Comparison of ENCODE assay signal across 18 cellular contexts in genomic region chr13:36774895-36775294, GRCh38. TPM values are rescaled to one million over a fixed set of nuclear protein-coding genes. Genes with fewer than 3 reads are reported as not detected.
DNase-seq lines count a peak whose midpoint lies in the region; ATAC-seq and TF ChIP-seq lines count a peak whose summit lies in the region.
"Had no signal": no experiment of that assay in that cellular context is flagged by ENCODE, and none has a peak within 500 bp of the region (broad histone marks: within the 10 kb centered on the region; RNA-seq: fewer than 3 reads in every experiment).

No MANE protein-coding gene starts in this region.

- no peak overlapping the region for H3K4me3 ChIP-seq in choroid plexus epithelial cell (ENCODE audit: low read depth, low read length)
- H3K4me3 ChIP-seq in fibroblast of the aortic adventitia (ENCODE audit: low read depth, low read length): no peak overlapping the region
- H3K4me3 ChIP-seq in neural progenitor cell: no peak overlapping the region
- H3K4me3 ChIP-seq: HAP-1 had no signal

- peak overlapping the region; percentile 3 for H3K4me2 ChIP-seq in neural progenitor cell

- H3F3A ChIP-seq in neural progenitor cell (ENCODE audit: low read depth): peaks cover 30% of the 10 kb centered on the region

- no peak for TF ChIP-seq CTCF in choroid plexus epithelial cell (conservative IDR thresholded peaks at IDR 0.05; ENCODE audit: low read depth, low read length)
- TF ChIP-seq CTCF in fibroblast of the aortic adventitia (IDR thresholded peaks at IDR 0.05; ENCODE audit: insufficient read depth, low read length): no peak
- no peak for TF ChIP-seq CTCF in neural progenitor cell (IDR thresholded peaks at IDR 0.05)

- peaks cover 2% of the 10 kb centered on the region for H3K9me3 Mint-ChIP-seq in neural progenitor cell
- H3K9me3 Mint-ChIP-seq: CD4-positive, alpha-beta T cell; HFFc6 had no signal

- no peak overlapping the region for H3K4me3 Mint-ChIP-seq in neural progenitor cell
- H3K4me3 Mint-ChIP-seq: B cell; CD4-positive, alpha-beta T cell; HFFc6 had no signal

- H3K9me3 ChIP-seq in neural progenitor cell (ENCODE audit: low read depth): no peaks in the 10 kb centered on the region
- H3K9me3 ChIP-seq: HAP-1 had no signal

- H3K36me3 Mint-ChIP-seq in neural progenitor cell: no peaks in the 10 kb centered on the region

- H3K27me3 ChIP-seq in neural progenitor cell: no peaks in the 10 kb centered on the region

- H3K27me3 Mint-ChIP-seq in neural progenitor cell (ENCODE audit: insufficient read depth, low read depth): peaks cover 9% of the 10 kb centered on the region

- no peaks in the 10 kb centered on the region for H3K79me2 ChIP-seq in neural progenitor cell (ENCODE audit: low read depth)

- peaks cover 37% of the 10 kb centered on the region for H3K4me1 Mint-ChIP-seq in neural progenitor cell
- H3K4me1 Mint-ChIP-seq: B cell had no signal

- no peaks in the 10 kb centered on the region for H4K20me1 ChIP-seq in neural progenitor cell (ENCODE audit: low read depth)

- no peak overlapping the region for H2AFZ ChIP-seq in neural progenitor cell (replicated peaks)

- no peak overlapping the region for H3K9ac ChIP-seq in neural progenitor cell

- peak overlapping the region; percentile 66 for H3K27ac ChIP-seq in neural progenitor cell

- no peak for ATAC-seq in GM19023 (IDR thresholded peaks at IDR 0.05; ENCODE audit: unreplicated experiment)
- no peak for ATAC-seq in GM21515 (IDR thresholded peaks at IDR 0.05; ENCODE audit: unreplicated experiment)
- ATAC-seq: HepG2 had no signal

- DNase-seq in D341Med (ENCODE audit: low spot score): peak; percentile 42
- DNase-seq in choroid plexus epithelial cell (ENCODE audit: low read depth): peak; percentile 48
- peak; percentile 21 for DNase-seq in fibroblast of the aortic adventitia (ENCODE audit: low read depth)
- DNase-seq in neural progenitor cell (ENCODE audit: low spot score): no peak
- DNase-seq in Kasumi-1 (lab: John Stamatoyannopoulos, UW): no peak
- DNase-seq: ACHN; C1 segment of cervical spinal cord; Calu3; CD4-positive, alpha-beta T cell; DMS153; DND-41; GDM1; HFFc6 had no signal

- no peak overlapping the region for H3K27ac Mint-ChIP-seq in neural progenitor cell
- H3K27ac Mint-ChIP-seq: B cell; CD4-positive, alpha-beta T cell; HFFc6 had no signal

- no peaks in the 10 kb centered on the region for H3K36me3 ChIP-seq in neural progenitor cell
- H3K36me3 ChIP-seq: HAP-1 had no signal

- peaks cover 32% of the 10 kb centered on the region for H3K4me1 ChIP-seq in neural progenitor cell
- H3K4me1 ChIP-seq: HAP-1 had no signal

RNA-seq across cellular contexts. Expression of gene RFXAP, which starts 44.1 kb away (rescaled TPM):
- total RNA-seq in fibroblast of the aortic adventitia (ENCODE audit: low replicate concordance): 3.7 and 3.8 TPM in 2 replicates
- 7.5 and 10.4 TPM in 2 replicates for total RNA-seq in neural progenitor cell (ENCODE audit: low replicate concordance)

Comparison
In these comparisons a context has a peak if more than half of its experiments do, and no peak if none do; other contexts are left out.
1. DNase-seq: peak in D341Med (single experiment), choroid plexus epithelial cell (single experiment) and fibroblast of the aortic adventitia (single experiment); none in neural progenitor cell (single experiment) and Kasumi-1 (0 of 2).